In genomic region chr1:17156108-17156507, GRCh38 we compare ENCODE assay signal across 17 cellular contexts. TPM values are rescaled to one million over a fixed set of nuclear protein-coding genes. Genes with fewer than 3 reads are reported as not detected.
DNase-seq lines count a peak whose midpoint lies in the region; FAIRE-seq and TF ChIP-seq lines count a peak whose summit lies in the region.
"Had no signal": no experiment of that assay in that cellular context is flagged by ENCODE, and none has a peak within 500 bp of the region (broad histone marks: within the 10 kb centered on the region; RNA-seq: fewer than 3 reads in every experiment).

No MANE protein-coding gene starts in this region.

- peak; percentile 15 for DNase-seq in DMS 273 (lab: John Stamatoyannopoulos, UW; ENCODE audit: unreplicated experiment)
- DNase-seq in DMS 273 treated with DMSO at 0.1 percent for 48 hours (lab: John Stamatoyannopoulos, UW), result no peak
- DNase-seq in NCI-H226, result peak; percentile 36
- DNase-seq in fibroblast of mammary gland (ENCODE audit: low read depth), result peak; percentile 29
- peak; percentile 10 for DNase-seq in small intestine
- no peak for DNase-seq in globus pallidus (ENCODE audit: low spot score)
- no peak for DNase-seq in NCI-H774 (lab: John Stamatoyannopoulos, UW)
- DNase-seq in stimulated activated CD4-positive, alpha-beta T cell treated with anti-CD3 and anti-CD28 coated beads, Interleukin-1b, Interleukin-23, amount 100 ng/mL, for 48 hours, result no peak
- DNase-seq: brain microvascular endothelial cell, dorsolateral prefrontal cortex, heart right ventricle, MV-4-11, NCI-H510A treated with DMSO at 0.1 percent for 48 hours, SJCRH30 had no signal

- no peak overlapping the region for H3K4me3 ChIP-seq in fibroblast of mammary gland (ENCODE audit: control insufficient read depth, low read depth, low read length)
- H3K4me3 ChIP-seq in small intestine (ENCODE audit: low read depth in 1 of 2, low read length in 2 of 2), result no peak overlapping the region
- H3K4me3 ChIP-seq: BLaER1 treated with 17β-estradiol and CSF1 and Interleukin-3, amounts not matched to agents 10 nM and 100 nM; dorsolateral prefrontal cortex; heart right ventricle; SJCRH30 had no signal

- H3K27me3 ChIP-seq in small intestine (ENCODE audit: control insufficient read depth in 2 of 2, insufficient read depth in 2 of 2, low read length in 2 of 2), result peaks cover 0 to 5% of the 10 kb centered on the region in 2 donors
- H3K27me3 ChIP-seq: BLaER1 treated with 17β-estradiol and CSF1 and Interleukin-3, amounts not matched to agents 10 nM and 100 nM; brain microvascular endothelial cell; SJCRH30 had no signal

- FAIRE-seq in small intestine (lab: Jason Lieb, UNC), result no peak
- FAIRE-seq: H1 had no signal

- H3K4me1 ChIP-seq in small intestine (ENCODE audit: control insufficient read depth in 2 of 2, insufficient read depth in 1 of 2, low read depth in 1 of 2, low read length in 1 of 2), result no peaks in the 10 kb centered on the region
- H3K4me1 ChIP-seq: heart right ventricle, SJCRH30 had no signal

- no peak for TF ChIP-seq CTCF in fibroblast of mammary gland (conservative IDR thresholded peaks at IDR 0.05; ENCODE audit: control insufficient read depth, insufficient read depth, low read depth, low read length)

- 27 to 44% (median 38%) methylated on average over 3 of the region's 3 CpGs for WGBS in small intestine, 3 donors

- H3K27ac ChIP-seq in small intestine (ENCODE audit: low read depth in 1 of 2, low read length in 1 of 2), result no peak overlapping the region
- H3K27ac ChIP-seq: 22Rv1; BLaER1 treated with 17β-estradiol and CSF1 and Interleukin-3, amounts not matched to agents 10 nM and 100 nM; brain microvascular endothelial cell; dorsolateral prefrontal cortex; heart right ventricle; SJCRH30 had no signal

- no peaks in the 10 kb centered on the region for H3K36me3 ChIP-seq in small intestine (ENCODE audit: control insufficient read depth in 2 of 2, insufficient read depth in 2 of 2, low read length in 2 of 2)
- H3K36me3 ChIP-seq: BLaER1 treated with 17β-estradiol and CSF1 and Interleukin-3, amounts not matched to agents 10 nM and 100 nM; brain microvascular endothelial cell; heart right ventricle; SJCRH30 had no signal

- H3K9me3 ChIP-seq in small intestine (ENCODE audit: control insufficient read depth, low read depth), result no peaks in the 10 kb centered on the region

RNA-seq across cellular contexts. Expression of gene PADI2, which starts 36.9 kb away (rescaled TPM):
- under 1 TPM in 2 of 3 donors, not detected in 1; 0.28 to 0.54 TPM for polyA plus RNA-seq in small intestine

RNA-seq across cellular contexts. Expression of gene PADI1, which starts 48.8 kb away (rescaled TPM):
- under 1 TPM in 2 of 3 donors, not detected in 1; 0.10 to 0.27 TPM for polyA plus RNA-seq in small intestine

Comparison
In these comparisons a context has a peak if more than half of its experiments do, and no peak if none do; other contexts are left out.
1. DNase-seq: peak in DMS 273 (single experiment), NCI-H226 (single experiment), fibroblast of mammary gland (single experiment) and small intestine (single experiment); none in DMS 273 treated with DMSO at 0.1 percent for 48 hours (single experiment), globus pallidus (single experiment), NCI-H774 (single experiment) and stimulated activated CD4-positive, alpha-beta T cell treated with anti-CD3 and anti-CD28 coated beads, Interleukin-1b, Interleukin-23, amount 100 ng/mL, for 48 hours (single experiment).